8 cellular contexts compared by ENCODE assay signal in the genomic region with DNA sequence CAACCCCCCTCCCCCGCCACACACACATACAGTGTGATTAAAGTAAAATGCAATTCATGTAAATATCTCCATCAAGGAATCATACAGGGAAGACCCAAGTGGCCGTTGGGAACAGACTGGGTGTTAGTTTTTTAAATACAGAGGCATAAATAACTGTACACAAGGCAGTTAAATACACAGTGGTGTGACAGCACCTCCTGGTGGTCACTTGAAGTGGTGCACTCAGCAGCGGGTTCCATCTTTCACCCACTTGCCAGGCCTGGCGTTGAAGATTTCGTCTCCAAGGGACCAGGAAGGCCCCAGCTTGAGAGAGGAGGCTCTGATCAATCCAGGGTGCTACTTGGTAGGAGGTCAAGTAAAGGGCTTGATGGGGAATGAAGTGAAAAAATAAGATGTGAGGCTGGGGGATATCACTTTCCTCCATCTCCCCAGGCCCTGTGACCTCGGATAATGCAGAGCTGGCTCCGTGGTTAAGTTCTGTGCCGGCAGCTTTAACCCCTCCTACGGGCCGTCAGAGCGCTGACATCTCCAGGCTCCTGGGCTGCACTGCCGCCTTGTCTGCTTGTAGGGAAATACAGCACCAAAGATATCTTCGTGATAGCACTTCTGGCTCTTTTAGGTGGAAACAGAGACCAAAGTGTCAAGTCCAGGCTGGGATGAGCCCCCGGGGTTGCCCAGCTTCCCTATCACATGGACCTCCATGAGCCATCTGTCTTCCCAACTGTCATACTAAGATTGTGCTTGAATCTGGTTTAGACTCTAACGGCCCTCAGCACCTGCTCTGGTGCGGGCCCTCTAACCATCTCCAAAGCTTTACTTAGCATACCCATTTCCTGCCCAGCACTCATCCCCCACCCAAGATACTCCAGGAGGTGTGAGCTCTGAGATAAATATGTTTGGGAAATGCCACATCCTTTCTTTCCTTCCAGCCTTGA. TPM values are rescaled to one million over a fixed set of nuclear protein-coding genes. Genes with fewer than 3 reads are reported as not detected.
DNase-seq lines count a peak whose midpoint lies in the region; ATAC-seq and TF ChIP-seq lines count a peak whose summit lies in the region.

No MANE protein-coding gene starts in this region.

- H3K4me3 ChIP-seq in NT2/D1 (ENCODE audit: insufficient read length, low read depth): no peak overlapping the region
- no peak overlapping the region for H3K4me3 ChIP-seq in ovary

- ATAC-seq in activated T-cell treated with anti-CD3 and anti-CD28 coated beads, Interleukin-2, amount 50 U/mL, for 4 hours: peak; percentile 65 to 67
- ATAC-seq in HG02970 (IDR thresholded peaks at IDR 0.05; ENCODE audit: low FRiP score, unreplicated experiment): no peak

- peaks cover 6% of the 10 kb centered on the region for H3K36me3 Mint-ChIP-seq in activated T-cell treated with anti-CD3 and anti-CD28 coated beads, Interleukin-2, amount 50 U/mL, for 4 hours (ENCODE audit: insufficient read depth)
- no peaks in the 10 kb centered on the region for H3K36me3 Mint-ChIP-seq in type B pancreatic cell

- peaks cover 2% of the 10 kb centered on the region for H3K27me3 Mint-ChIP-seq in activated T-cell treated with anti-CD3 and anti-CD28 coated beads, Interleukin-2, amount 50 U/mL, for 4 hours (ENCODE audit: low read depth)
- H3K27me3 Mint-ChIP-seq in type B pancreatic cell: peaks cover 9% of the 10 kb centered on the region

- no peak overlapping the region for H3K4me3 Mint-ChIP-seq in activated T-cell treated with anti-CD3 and anti-CD28 coated beads, Interleukin-2, amount 50 U/mL, for 4 hours
- H3K4me3 Mint-ChIP-seq in type B pancreatic cell: no peak overlapping the region

- no peaks in the 10 kb centered on the region for H3K36me3 ChIP-seq in NT2/D1 (ENCODE audit: insufficient read depth, insufficient read length, low read length)
- no peaks in the 10 kb centered on the region for H3K36me3 ChIP-seq in ovary

- H3K9ac ChIP-seq in NT2/D1 (ENCODE audit: insufficient read length, low read depth): no peak overlapping the region

- no peak for TF ChIP-seq EP300 in ovary (IDR thresholded peaks at IDR 0.05)

- H3K9me3 ChIP-seq in NT2/D1 (ENCODE audit: insufficient read depth, low read length): no peaks in the 10 kb centered on the region
- H3K9me3 ChIP-seq in ovary: no peaks in the 10 kb centered on the region

- no peaks in the 10 kb centered on the region for H3K9me3 Mint-ChIP-seq in activated T-cell treated with anti-CD3 and anti-CD28 coated beads, Interleukin-2, amount 50 U/mL, for 4 hours
- H3K9me3 Mint-ChIP-seq in type B pancreatic cell: no peaks in the 10 kb centered on the region

- H3K4me1 Mint-ChIP-seq in activated T-cell treated with anti-CD3 and anti-CD28 coated beads, Interleukin-2, amount 50 U/mL, for 4 hours (ENCODE audit: low read depth): peaks cover 8% of the 10 kb centered on the region
- H3K4me1 Mint-ChIP-seq in type B pancreatic cell (ENCODE audit: unreplicated experiment): peaks cover 3% of the 10 kb centered on the region

- DNase-seq in NCI-H187 (lab: John Stamatoyannopoulos, UW) (peak; percentile 13 to 20), NCI-H187 treated with DMSO at 0.1 percent for 48 hours (lab: John Stamatoyannopoulos, UW) (no peak), NT2/D1 (ENCODE audit: low read depth, low spot score) (peak; percentile 8), fibroblast of peridontal ligament (ENCODE audit: extremely low read depth) (peak; percentile 37), ovary (peak; percentile 35 to 77 (median 71)), type B pancreatic cell (ENCODE audit: extremely low spot score, unreplicated experiment) (no peak)
- peak; percentile 62 for DNase-seq in activated T-cell treated with anti-CD3 and anti-CD28 coated beads, Interleukin-2, amount 50 U/mL, for 4 hours

- H3K27ac Mint-ChIP-seq in type B pancreatic cell: no peak overlapping the region

- WGBS in ovary, 3 donors: 40 to 49% (median 40%) methylated on average over 16 of the region's 16 CpGs

- TF ChIP-seq CTCF in ovary (IDR thresholded peaks at IDR 0.05) (peak; percentile 68 to 81 (median 68)), type B pancreatic cell (conservative IDR thresholded peaks at IDR 0.05) (peak; percentile 90)

- no peak overlapping the region for H3K27ac ChIP-seq in ovary

- no peak for TF ChIP-seq POLR2A in ovary (IDR thresholded peaks at IDR 0.05)

- intact Hi-C loops in ovary (cut with DNase I): loop anchor here (2.0 to 10.0 kb wide), 4 partner anchors 44 to 103 kb away; no protein-coding TSS in a partner anchor

- H3K27me3 ChIP-seq in NT2/D1 (ENCODE audit: insufficient read depth, insufficient read length): no peaks in the 10 kb centered on the region
- no peaks in the 10 kb centered on the region for H3K27me3 ChIP-seq in ovary

- H3K4me1 ChIP-seq in NT2/D1 (ENCODE audit: insufficient read depth, insufficient read length): peaks cover 8% of the 10 kb centered on the region
- no peaks in the 10 kb centered on the region for H3K4me1 ChIP-seq in ovary (ENCODE audit: insufficient read depth)

RNA-seq across cellular contexts. Expression of a gene that starts 20.7 kb away (rescaled TPM):
- total RNA-seq in activated T-cell treated with anti-CD3 and anti-CD28 coated beads, Interleukin-2, amount 50 U/mL, for 4 hours: 10 to 100 TPM; 13.4 to 21.8 (median 16.4) TPM
- total RNA-seq in ovary (10 to 100 TPM in 5 of 7 donors, 1 to 10 TPM in 2; 9.0 to 38.3 (median 16.6) TPM), type B pancreatic cell (ENCODE audit: low replicate concordance) (22.5 and 25.3 TPM in 2 replicates)
- polyA plus RNA-seq in ovary: 10 to 100 TPM; 23.3 to 62.8 TPM

Comparison
In these comparisons a context has a peak if more than half of its experiments do, and no peak if none do; other contexts are left out.
1. DNase-seq: peak in NCI-H187 (2 of 2), NT2/D1 (single experiment), activated T-cell treated with anti-CD3 and anti-CD28 coated beads, Interleukin-2, amount 50 U/mL, for 4 hours (single experiment), fibroblast of peridontal ligament (single experiment) and ovary (5 of 5); none in NCI-H187 treated with DMSO at 0.1 percent for 48 hours (single experiment) and type B pancreatic cell (single experiment).